ENCODE assay signal across 1 cellular context in the genomic region with DNA sequence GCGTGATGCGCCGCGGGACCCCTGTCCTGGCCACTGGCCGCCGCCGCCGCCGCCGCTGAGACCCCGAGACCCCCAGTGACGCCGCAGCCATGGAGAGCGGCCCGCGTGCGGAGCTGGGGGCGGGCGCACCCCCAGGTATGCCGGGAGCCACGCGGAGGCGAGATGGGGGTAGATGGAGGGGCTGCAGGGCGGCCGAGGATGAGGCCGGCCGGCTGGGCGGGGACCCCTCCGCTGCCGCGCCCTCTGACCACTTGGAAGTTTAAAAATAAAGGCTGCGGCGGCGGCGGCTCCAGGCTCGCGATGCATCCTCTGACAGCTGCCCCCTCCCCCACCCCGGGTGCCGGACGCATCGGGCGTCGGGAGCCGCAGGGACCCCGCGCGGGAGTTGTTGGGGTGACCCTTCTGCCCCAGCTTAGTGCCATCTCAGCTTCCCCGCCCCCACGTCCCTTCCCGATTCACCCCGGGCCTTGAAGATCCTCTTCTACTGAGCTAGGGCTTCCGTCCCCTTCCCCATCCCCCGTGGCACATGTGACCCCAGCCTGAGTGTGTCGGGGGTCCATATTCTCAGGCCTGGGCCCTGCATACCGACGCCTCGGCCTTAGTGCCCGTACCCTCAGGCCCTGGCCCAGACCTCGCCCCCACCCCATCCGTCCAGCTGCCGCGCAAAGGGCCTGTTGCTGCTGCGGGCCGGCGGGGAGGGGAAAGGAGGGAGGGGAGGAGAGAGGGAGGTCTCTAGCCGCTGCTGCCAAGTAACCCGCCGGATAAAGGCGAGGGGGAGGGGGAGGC.
TF ChIP-seq lines count a peak whose summit lies in the region.

No MANE protein-coding gene starts in this region.

TF ChIP-seq in HEK293, 187 proteins besides CTCF, POLR2A, EP300 and RAD21 (continued from another document):
- TF ChIP-seq ZNF776 (tag by site-specific recombination; IDR thresholded peaks at IDR 0.05; ENCODE audit: borderline replicate concordance) (no peak), ZNF670 (tag by site-specific recombination; IDR thresholded peaks at IDR 0.05; ENCODE audit: low read depth) (no peak), ZNF555 (tag by site-specific recombination; conservative IDR thresholded peaks at IDR 0.05) (no peak), REPIN1 (tag by site-specific recombination; IDR thresholded peaks at IDR 0.05; ENCODE audit: low read depth) (0 out of 2 replicates have a peak, but pooled peaks have one; percentile 72), PRDM6 (tag by site-specific recombination; IDR thresholded peaks at IDR 0.05) (no peak), PRDM1 (tag by site-specific recombination; IDR thresholded peaks at IDR 0.05) (no peak), ZNF623 (tag by site-specific recombination; IDR thresholded peaks at IDR 0.05) (peak; percentile 99), ZBTB44 (tag by site-specific recombination; IDR thresholded peaks at IDR 0.05) (no peak), PATZ1 (tag by site-specific recombination; IDR thresholded peaks at IDR 0.05) (peak; percentile 94), WT1 (tag by site-specific recombination; IDR thresholded peaks at IDR 0.05) (peak; percentile 87), ZBTB26 (tag by site-specific recombination; optimal IDR thresholded peaks at IDR 0.05) (peak; percentile 66), HIC1 (tag by site-specific recombination; IDR thresholded peaks at IDR 0.05) (peak; percentile 88), ZNF354C (tag by site-specific recombination; IDR thresholded peaks at IDR 0.05; ENCODE audit: borderline replicate concordance, low read depth) (no peak), GFI1B (tag by site-specific recombination; IDR thresholded peaks at IDR 0.05) (no peak), SP7 (tag by site-specific recombination; IDR thresholded peaks at IDR 0.05) (peak; percentile 78)
- TF ChIP-seq, protein P1, sequence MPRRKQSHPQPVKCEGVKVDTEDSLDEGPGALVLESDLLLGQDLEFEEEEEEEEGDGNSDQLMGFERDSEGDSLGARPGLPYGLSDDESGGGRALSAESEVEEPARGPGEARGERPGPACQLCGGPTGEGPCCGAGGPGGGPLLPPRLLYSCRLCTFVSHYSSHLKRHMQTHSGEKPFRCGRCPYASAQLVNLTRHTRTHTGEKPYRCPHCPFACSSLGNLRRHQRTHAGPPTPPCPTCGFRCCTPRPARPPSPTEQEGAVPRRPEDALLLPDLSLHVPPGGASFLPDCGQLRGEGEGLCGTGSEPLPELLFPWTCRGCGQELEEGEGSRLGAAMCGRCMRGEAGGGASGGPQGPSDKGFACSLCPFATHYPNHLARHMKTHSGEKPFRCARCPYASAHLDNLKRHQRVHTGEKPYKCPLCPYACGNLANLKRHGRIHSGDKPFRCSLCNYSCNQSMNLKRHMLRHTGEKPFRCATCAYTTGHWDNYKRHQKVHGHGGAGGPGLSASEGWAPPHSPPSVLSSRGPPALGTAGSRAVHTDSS (tag by site-specific recombination; IDR thresholded peaks at IDR 0.05): peak; percentile 8; the same call in 1 of the 2 replicates
